ENCODE assay signal across 31 cellular contexts in the genomic region with DNA sequence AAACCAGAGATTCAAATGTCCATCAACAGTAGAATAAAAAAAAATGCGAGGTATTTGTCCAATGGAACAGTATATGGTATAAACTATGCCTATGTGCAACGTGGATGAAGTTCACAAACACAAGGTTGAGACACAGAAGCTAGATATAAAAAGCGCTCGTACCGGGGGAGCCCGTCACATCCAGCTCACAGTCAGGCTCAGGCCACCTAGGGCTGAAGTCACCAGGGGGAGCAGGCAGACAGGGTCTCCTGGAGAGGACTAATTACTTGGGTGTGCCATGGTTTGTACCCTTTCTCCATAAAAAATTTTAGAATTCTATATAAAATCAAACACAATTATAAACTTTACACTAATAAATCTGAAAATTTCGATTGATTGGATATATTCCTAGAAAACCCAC. TPM values are rescaled to one million over a fixed set of nuclear protein-coding genes. Genes with fewer than 3 reads are reported as not detected.
"Had no signal": no experiment of that assay in that cellular context is flagged by ENCODE, and none has a peak within 500 bp of the region (broad histone marks: within the 10 kb centered on the region; RNA-seq: fewer than 3 reads in every experiment).

No MANE protein-coding gene starts in this region.

- H3K27ac ChIP-seq: brain microvascular endothelial cell, Peyer's patch had no signal

- DNase-seq: activated CD4-positive, alpha-beta memory T cell treated with anti-CD3 and anti-CD28 coated beads for 36 hours; activated CD4-positive, alpha-beta T cell treated with anti-CD3 and anti-CD28 coated beads for 36 hours; activated CD4-positive, alpha-beta T cell treated with anti-CD3 and anti-CD28 coated beads, Interleukin-2, amount 50 U/mL, for 1 hour; activated CD8-positive, alpha-beta memory T cell treated with anti-CD3 and anti-CD28 coated beads, Interleukin-2, amount 50 U/mL, for 4 hours; activated effector memory CD4-positive, alpha-beta T cell treated with Interleukin-2 at 50 U/mL for 16 hours; activated naive CD4-positive, alpha-beta T cell treated with anti-CD3 and anti-CD28 coated beads, Interleukin-2, amount 10 ng/mL, durations not matched to agents 7 days and 5 days; activated naive CD8-positive, alpha-beta T cell treated with anti-CD3 and anti-CD28 coated beads, Interleukin-2, amount 50 U/mL, for 24 hours; activated T-cell treated with anti-CD3 and anti-CD28 coated beads for 4 hours; activated T-cell treated with anti-CD3 and anti-CD28 coated beads, Interleukin-2, amount 50 U/mL, for 4 hours; brain microvascular endothelial cell; Kasumi-1; KG1; MG63; NCI-H1092; NCI-H1436 treated with DMSO at 0.1 percent for 48 hours; NCI-H1694 treated with DMSO at 0.1 percent for 48 hours; NCI-H2029; NCI-H510A; NCI-H526; NCI-H748 treated with DMSO at 0.1 percent for 48 hours; NK-92 treated with Interleukin-12 subunit alpha and Interleukin-12 subunit beta, amount 100 ng/mL, for 24 hours; PC-3; Peyer's patch; RPMI8226 had no signal

- H3K9me3 Mint-ChIP-seq: activated CD4-positive, alpha-beta memory T cell treated with anti-CD3 and anti-CD28 coated beads for 36 hours; activated naive CD4-positive, alpha-beta T cell treated with anti-CD3 and anti-CD28 coated beads, Interleukin-2, amount 10 ng/mL, durations not matched to agents 7 days and 5 days; activated naive CD8-positive, alpha-beta T cell treated with anti-CD3 and anti-CD28 coated beads, Interleukin-2, amount 50 U/mL, for 24 hours; activated T-cell treated with anti-CD3 and anti-CD28 coated beads, Interleukin-2, amount 50 U/mL, for 4 hours; activated T-helper 1 cell treated with anti-CD3 and anti-CD28 coated beads, Interleukin-12 subunit alpha, Interleukin-12 subunit beta, Interleukin-2, Interleukin-4 antibody, amounts not matched to agents 30 ng/mL and 10 ng/mL and 1 ng/mL, durations not matched to agents 14 hours and 24 hours and 36 hours; central memory CD8-positive, alpha-beta T cell; T-helper 1 cell treated with Interleukin-12 subunit alpha and Interleukin-12 subunit beta and Interleukin-4 antibody, amounts not matched to agents 30 μg/mL and 1 μg/mL, for 36 hours; T-helper 2 cell treated with Interferon-gamma antibody and Interleukin-4, amounts not matched to agents 5 μg/mL and 100 μg/mL, for 36 hours; WTC11 had no signal

- H3K27ac Mint-ChIP-seq: activated CD4-positive, alpha-beta memory T cell treated with anti-CD3 and anti-CD28 coated beads for 36 hours; activated CD4-positive, alpha-beta T cell treated with anti-CD3 and anti-CD28 coated beads for 36 hours; activated naive CD4-positive, alpha-beta T cell treated with anti-CD3 and anti-CD28 coated beads, Interleukin-2, amount 10 ng/mL, durations not matched to agents 7 days and 5 days; activated naive CD8-positive, alpha-beta T cell; activated naive CD8-positive, alpha-beta T cell treated with anti-CD3 and anti-CD28 coated beads, Interleukin-2, amount 50 U/mL, for 24 hours; activated T-helper 1 cell treated with anti-CD3 and anti-CD28 coated beads, Interleukin-12 subunit alpha, Interleukin-12 subunit beta, Interleukin-2, Interleukin-4 antibody, amounts not matched to agents 30 ng/mL and 10 ng/mL and 1 ng/mL, durations not matched to agents 14 hours and 24 hours and 36 hours; T-helper 1 cell treated with Interleukin-12 subunit alpha and Interleukin-12 subunit beta and Interleukin-4 antibody, amounts not matched to agents 30 μg/mL and 1 μg/mL, for 36 hours; T-helper 2 cell treated with Interferon-gamma antibody and Interleukin-4, amounts not matched to agents 5 μg/mL and 100 μg/mL, for 36 hours; WTC11 had no signal

- H3K9me3 ChIP-seq: MG63, Peyer's patch had no signal

- H3K4me3 ChIP-seq: MG63, Peyer's patch had no signal

- H3K36me3 ChIP-seq: brain microvascular endothelial cell, MG63, Peyer's patch had no signal

- ATAC-seq: activated CD4-positive, alpha-beta T cell treated with anti-CD3 and anti-CD28 coated beads for 36 hours; activated CD4-positive, CD25-positive, alpha-beta regulatory T cell treated with anti-CD3 and anti-CD28 coated beads, Interleukin-2, amount 50 U/mL, for 24 hours; activated naive CD8-positive, alpha-beta T cell treated with anti-CD3 and anti-CD28 coated beads, Interleukin-2, amount 50 U/mL, for 24 hours; activated T-cell treated with anti-CD3 and anti-CD28 coated beads, Interleukin-2, amount 50 U/mL, for 4 hours; PC-3; WTC11 had no signal

- H3K27me3 ChIP-seq: brain microvascular endothelial cell, MG63, Peyer's patch had no signal

- H3K4me1 Mint-ChIP-seq: activated CD4-positive, alpha-beta T cell treated with anti-CD3 and anti-CD28 coated beads for 36 hours; activated naive CD4-positive, alpha-beta T cell treated with anti-CD3 and anti-CD28 coated beads, Interleukin-2, amount 10 ng/mL, durations not matched to agents 7 days and 5 days; activated naive CD8-positive, alpha-beta T cell treated with anti-CD3 and anti-CD28 coated beads, Interleukin-2, amount 50 U/mL, for 24 hours; central memory CD8-positive, alpha-beta T cell had no signal

- H3K4me3 Mint-ChIP-seq: activated CD4-positive, alpha-beta memory T cell treated with anti-CD3 and anti-CD28 coated beads for 36 hours; activated CD4-positive, alpha-beta T cell treated with anti-CD3 and anti-CD28 coated beads for 36 hours; activated naive CD4-positive, alpha-beta T cell treated with anti-CD3 and anti-CD28 coated beads, Interleukin-2, amount 10 ng/mL, durations not matched to agents 7 days and 5 days; activated naive CD8-positive, alpha-beta T cell; activated naive CD8-positive, alpha-beta T cell treated with anti-CD3 and anti-CD28 coated beads, Interleukin-2, amount 50 U/mL, for 24 hours; activated T-cell treated with anti-CD3 and anti-CD28 coated beads, Interleukin-2, amount 50 U/mL, for 4 hours; activated T-helper 1 cell treated with anti-CD3 and anti-CD28 coated beads, Interleukin-12 subunit alpha, Interleukin-12 subunit beta, Interleukin-2, Interleukin-4 antibody, amounts not matched to agents 30 ng/mL and 10 ng/mL and 1 ng/mL, durations not matched to agents 14 hours and 24 hours and 36 hours; central memory CD8-positive, alpha-beta T cell; T-helper 1 cell treated with Interleukin-12 subunit alpha and Interleukin-12 subunit beta and Interleukin-4 antibody, amounts not matched to agents 30 μg/mL and 1 μg/mL, for 36 hours; T-helper 2 cell treated with Interferon-gamma antibody and Interleukin-4, amounts not matched to agents 5 μg/mL and 100 μg/mL, for 36 hours; WTC11 had no signal

- H3K36me3 Mint-ChIP-seq: activated CD4-positive, alpha-beta memory T cell treated with anti-CD3 and anti-CD28 coated beads for 36 hours; activated naive CD4-positive, alpha-beta T cell treated with anti-CD3 and anti-CD28 coated beads, Interleukin-2, amount 10 ng/mL, durations not matched to agents 7 days and 5 days; activated naive CD8-positive, alpha-beta T cell; WTC11 had no signal

RNA-seq across cellular contexts. Expression of a gene that starts 39.9 kb away (rescaled TPM):
- total RNA-seq: activated CD4-positive, alpha-beta memory T cell treated with anti-CD3 and anti-CD28 coated beads for 36 hours; activated CD4-positive, alpha-beta T cell treated with anti-CD3 and anti-CD28 coated beads for 36 hours had no signal
